Comparison of ENCODE assay signal across 10 cellular contexts in genomic region chr16:68087688-68088087, GRCh38. TPM values are rescaled to one million over a fixed set of nuclear protein-coding genes. Genes with fewer than 3 reads are reported as not detected.
DNase-seq lines count a peak whose midpoint lies in the region; ATAC-seq, FAIRE-seq and TF ChIP-seq lines count a peak whose summit lies in the region.
"Had no signal": no experiment of that assay in that cellular context is flagged by ENCODE, and none has a peak within 500 bp of the region (broad histone marks: within the 10 kb centered on the region; RNA-seq: fewer than 3 reads in every experiment).

No MANE protein-coding gene starts in this region.

- FAIRE-seq in K562 (lab: Jason Lieb, UNC) = no peak

- H3K36me3 ChIP-seq in CD8-positive, alpha-beta memory T cell (ENCODE audit: insufficient read depth, low read length) = no peaks in the 10 kb centered on the region
- H3K36me3 ChIP-seq in IMR-90 (ENCODE audit: control insufficient read depth, insufficient read depth, low read length) (no peaks in the 10 kb centered on the region), K562 (ENCODE audit: control insufficient read depth, insufficient read depth, low read length) (no peaks in the 10 kb centered on the region; the same call in 2 of the 3 replicates), esophagus squamous epithelium (no peaks in the 10 kb centered on the region)

- H3K56ac ChIP-seq in IMR-90 (ENCODE audit: extremely low read depth, insufficient read depth, low read length) = no peak overlapping the region

- dilution Hi-C loops in IMR-90 (cut with HindIII; ENCODE audit: low sequenced_read_pairs, unreplicated experiment) = no loop called here

- ATAC-seq in IMR-90 (ENCODE audit: low read depth) (no peak), K562 (no peak), HG02759 (IDR thresholded peaks at IDR 0.05; ENCODE audit: unreplicated experiment) (no peak)

- H4K5ac ChIP-seq in IMR-90 (ENCODE audit: low read depth, low read length) = no peak overlapping the region

- H2BK5ac ChIP-seq in IMR-90 (ENCODE audit: low read depth, low read length, poor library complexity, severe bottlenecking) = no peak overlapping the region

- H3K4ac ChIP-seq in IMR-90 (ENCODE audit: low read depth, low read length) = no peak overlapping the region

- H3K18ac ChIP-seq in IMR-90 (ENCODE audit: low read depth, low read length) = no peak overlapping the region

- H3K4me1 ChIP-seq in CD8-positive, alpha-beta memory T cell (ENCODE audit: insufficient read depth, low read length) = peaks cover 74% of the 10 kb centered on the region
- H3K4me1 ChIP-seq in IMR-90 (ENCODE audit: control insufficient read depth, insufficient read depth, low read length) (peaks cover 12% of the 10 kb centered on the region), K562 (replicated peaks in 1 of 2; ENCODE audit: control insufficient read depth in 2 of 2, insufficient read depth in 2 of 2, low read length in 2 of 2) (peaks cover 32 to 34% of the 10 kb centered on the region in 2 experiments), esophagus squamous epithelium (peaks cover 30 to 83% (median 30%) of the 10 kb centered on the region in 3 donors)

- no peak overlapping the region for H2AK5ac ChIP-seq in IMR-90 (ENCODE audit: low read depth, low read length)

- no peak overlapping the region for H2BK20ac ChIP-seq in IMR-90 (ENCODE audit: low read depth, low read length)

- intact Hi-C loops in IMR-90 (cut with micrococcal nuclease) (loop anchor here (2.0 to 10.0 kb wide), 2 partner anchors 29 to 237 kb away; no protein-coding TSS in a partner anchor), K562 (cut with micrococcal nuclease) (no loop called here), esophagus squamous epithelium (cut with DNase I) (loop anchor here (10.0 kb wide), 1 partner anchor 147 kb away; the partner anchor contains the start of gene ESRP2)

- no peak for TF ChIP-seq POLR2A in IMR-90 (IDR thresholded peaks at IDR 0.05; ENCODE audit: low read depth, low read length)
- TF ChIP-seq POLR2A in K562 (conservative IDR thresholded peaks at IDR 0.05) = no peak
- TF ChIP-seq POLR2A in esophagus squamous epithelium (IDR thresholded peaks at IDR 0.05) = no peak

- no peak overlapping the region for H2AK9ac ChIP-seq in IMR-90 (replicated peaks; ENCODE audit: low read depth, low read length, poor library complexity)

- H4K8ac ChIP-seq in IMR-90 (ENCODE audit: low read depth in 2 of 2, low read length in 2 of 2) = no peak overlapping the region

- peaks cover 0 to 12% (median 0%) of the 10 kb centered on the region in 3 donors for H3K36me3 Mint-ChIP-seq in CD8-positive, alpha-beta memory T cell
- H3K36me3 Mint-ChIP-seq in neural crest cell (ENCODE audit: low read depth) = no peaks in the 10 kb centered on the region

- H3K79me2 ChIP-seq in K562 (ENCODE audit: control insufficient read depth, insufficient read depth, low read length) = peaks cover 74% of the 10 kb centered on the region

- H3K9me3 ChIP-seq in CD8-positive, alpha-beta memory T cell (ENCODE audit: low read length) = no peaks in the 10 kb centered on the region
- no peaks in the 10 kb centered on the region for H3K9me3 ChIP-seq in IMR-90 (ENCODE audit: control insufficient read depth, insufficient read depth, low read length)
- H3K9me3 ChIP-seq in K562 (replicated peaks; ENCODE audit: control insufficient read depth, insufficient read depth, low read depth, low read length) = no peaks in the 10 kb centered on the region
- H3K9me3 ChIP-seq in esophagus squamous epithelium = no peaks in the 10 kb centered on the region

- no peaks in the 10 kb centered on the region for H3K27me3 ChIP-seq in CD8-positive, alpha-beta memory T cell (ENCODE audit: insufficient read depth, low read length, poor library complexity, severe bottlenecking)
- H3K27me3 ChIP-seq in IMR-90 (ENCODE audit: control insufficient read depth, insufficient read depth, low read length) = no peaks in the 10 kb centered on the region
- no peaks in the 10 kb centered on the region for H3K27me3 ChIP-seq in K562 (ENCODE audit: control insufficient read depth in 2 of 2, insufficient read depth in 2 of 2, low read length in 2 of 2)
- H3K27me3 ChIP-seq in esophagus squamous epithelium = no peaks in the 10 kb centered on the region

- in situ Hi-C loops in IMR-90 (cut with MboI; ENCODE audit: low sequenced_read_pairs) = no loop called here
- in situ Hi-C loops in K562 (cut with MboI) = no loop called here

- H4K20me1 ChIP-seq in IMR-90 (ENCODE audit: insufficient read depth, low read length) (peaks cover 8% of the 10 kb centered on the region; the same call in 1 of the 2 replicates), K562 (replicated peaks; ENCODE audit: control insufficient read depth, insufficient read depth, low read length) (no peaks in the 10 kb centered on the region)

- H2BK15ac ChIP-seq in IMR-90 (ENCODE audit: low read depth, low read length) = no peak overlapping the region

- no peak overlapping the region for H4K91ac ChIP-seq in IMR-90 (ENCODE audit: insufficient read depth, low read depth, low read length)

- H3K4me2 ChIP-seq in IMR-90 (ENCODE audit: low read depth, low read length) (no peak overlapping the region), K562 (ENCODE audit: insufficient read depth, low read length) (peak overlapping the region; percentile 83)

- TF ChIP-seq EP300 in K562 (IDR thresholded peaks at IDR 0.05; ENCODE audit: low read length) = no peak

- peaks cover 10 to 47% of the 10 kb centered on the region in 2 experiments; a peak in 3 of 4 replicates for H3K79me1 ChIP-seq in IMR-90 (ENCODE audit: low read depth in 1 of 2, low read length in 2 of 2)

- H3K9me1 ChIP-seq in IMR-90 (ENCODE audit: insufficient read depth, low read length) (peaks cover 15% of the 10 kb centered on the region; the same call in 1 of the 2 replicates), K562 (ENCODE audit: control insufficient read depth, insufficient read depth, low read length) (no peaks in the 10 kb centered on the region)

- H3K27ac ChIP-seq in CD8-positive, alpha-beta memory T cell (ENCODE audit: low read depth, low read length) = no peak overlapping the region
- H3K27ac ChIP-seq in IMR-90 (ENCODE audit: insufficient read depth, low read length) = no peak overlapping the region
- H3K27ac ChIP-seq in K562 (ENCODE audit: extremely low read depth, low read depth, low read length) = peak overlapping the region; percentile 85
- H3K27ac ChIP-seq in esophagus squamous epithelium = peak overlapping the region in 1 of 4 donors; percentile 98

- H2AFZ ChIP-seq in IMR-90 (replicated peaks; ENCODE audit: low read length, poor library complexity) (no peak overlapping the region), K562 (ENCODE audit: low read depth, low read length) (no peak overlapping the region)

- 0 out of 2 replicates have a peak overlapping the region, but pooled peaks have one; percentile 55 for H3K23ac ChIP-seq in IMR-90 (ENCODE audit: low read depth, low read length)

- WGBS in IMR-90 (ENCODE audit: extremely low coverage in 2 of 2, insufficient read length in 1 of 2), 2 experiments = no CpG with 5 or more reads among the region's 2 CpGs
- WGBS in K562 (ENCODE audit: insufficient coverage, low coverage, missing lambda C conversion rate) = 2% methylated on average over 2 of the region's 2 CpGs
- 54 to 61% methylated on average over 2 of the region's 2 CpGs for WGBS in esophagus squamous epithelium, 2 donors

- H3K9ac ChIP-seq in IMR-90 (ENCODE audit: low read depth, low read length) = no peak overlapping the region
- H3K9ac ChIP-seq in K562 (ENCODE audit: insufficient read depth in 1 of 2, low read depth in 2 of 2, low read length in 2 of 2) = peak overlapping the region in 1 of 2 experiments; percentile 84; a peak in 2 of 4 replicates

- no peaks in the 10 kb centered on the region for H3K9me3 Mint-ChIP-seq in CD8-positive, alpha-beta memory T cell
- no peaks in the 10 kb centered on the region for H3K9me3 Mint-ChIP-seq in neural crest cell

- H2BK120ac ChIP-seq in IMR-90 (ENCODE audit: low read depth, low read length) = no peak overlapping the region

- BruUV-seq in IMR-90 (replicated peaks; lab: Mats Ljungman, UMichigan) = no TSS peak
- BruUV-seq in K562 (replicated peaks; lab: Mats Ljungman, UMichigan) = no TSS peak

- CTCF ChIA-PET in CD8-positive, alpha-beta memory T cell (lab: Charles Lee) = interaction anchor here (6.2 to 6.3 kb wide), 2 partner anchors 16 to 24 kb away, joined by 66 to 111 read pairs; no protein-coding TSS in a partner anchor
- CTCF ChIA-PET in IMR-90 (lab: Yijun Ruan, JAX) (no interaction called here), K562 (lab: Yijun Ruan, JAX; ENCODE audit: low intra/inter-chr PET ratio) (no interaction called here)

- no peak for DNase-seq in CD8-positive, alpha-beta memory T cell
- DNase-seq in IMR-90 (no peak), K562 (ENCODE audit: extremely low read depth in 1 of 4, low spot score in 3 of 4) (peak in 1 of 4 experiments; percentile 8), neural crest cell (ENCODE audit: low read depth, low spot score) (no peak), NCI-H226 (no peak), esophagus squamous epithelium (lab: John Stamatoyannopoulos, UW) (no peak)
- no peak for DNase-seq in stimulated activated CD4-positive, alpha-beta T cell treated with anti-CD3 and anti-CD28 coated beads, Interleukin-2, amount 100 ng/mL, for 24 hours
- DNase-seq: NCI-H69; stimulated activated CD4-positive, alpha-beta T cell treated with anti-CD3 and anti-CD28 coated beads, Interleukin-4, amount 100 ng/mL, for 4 hours had no signal

- TF ChIP-seq RAD21 in IMR-90 (IDR thresholded peaks at IDR 0.05; ENCODE audit: low read length) (no peak), K562 (CRISPR knock-in tag; conservative IDR thresholded peaks at IDR 0.05 in 1 of 2, IDR thresholded peaks at IDR 0.05 in 1 of 2) (no peak)

- POLR2A ChIA-PET in CD8-positive, alpha-beta memory T cell (lab: Charles Lee) = no interaction called here
- POLR2A ChIA-PET in IMR-90 (lab: Charles Lee; ENCODE audit: unreplicated experiment) = interaction anchor here (0.7 kb wide), 1 partner anchor 547 kb away, joined by 3 read pairs; no protein-coding TSS in a partner anchor
- POLR2A ChIA-PET in K562 (lab: Yijun Ruan, JAX) = interaction anchor here (0.6 to 4.0 kb wide), 4 partner anchors 8 to 473 kb away, joined by 3 to 33 read pairs (median 4); no protein-coding TSS in a partner anchor

- TF ChIP-seq CTCF in IMR-90 (conservative IDR thresholded peaks at IDR 0.05; ENCODE audit: low read depth, low read length) (no peak), K562 (IDR thresholded peaks at IDR 0.05 in 2 of 3, conservative IDR thresholded peaks at IDR 0.05 in 1 of 3; ENCODE audit: insufficient read depth in 2 of 3, low read depth in 1 of 3, low read length in 3 of 3) (no peak), neural crest cell (conservative IDR thresholded peaks at IDR 0.05) (no peak), esophagus squamous epithelium (IDR thresholded peaks at IDR 0.05) (no peak)

- peak overlapping the region; percentile 59 to 88 (median 74) for H3K27ac Mint-ChIP-seq in CD8-positive, alpha-beta memory T cell
- no peak overlapping the region for H3K27ac Mint-ChIP-seq in neural crest cell (ENCODE audit: unreplicated experiment)

- H3K4me3 ChIP-seq in CD8-positive, alpha-beta memory T cell (ENCODE audit: low read length) = peak overlapping the region; percentile 33
- no peak overlapping the region for H3K4me3 ChIP-seq in IMR-90 (ENCODE audit: insufficient read depth, low read depth, low read length)
- H3K4me3 ChIP-seq in K562 = peak overlapping the region; percentile 72
- H3K4me3 ChIP-seq in esophagus squamous epithelium = no peak overlapping the region

- peak overlapping the region; percentile 85 to 93 (median 88) for H3K4me3 Mint-ChIP-seq in CD8-positive, alpha-beta memory T cell
- H3K4me3 Mint-ChIP-seq in neural crest cell = peak overlapping the region; percentile 75

- no peaks in the 10 kb centered on the region for H3K27me3 Mint-ChIP-seq in CD8-positive, alpha-beta memory T cell
- H3K27me3 Mint-ChIP-seq in neural crest cell (ENCODE audit: low read depth) = no peaks in the 10 kb centered on the region

- H3K14ac ChIP-seq in IMR-90 (replicated peaks; ENCODE audit: low read depth, low read length) = no peak overlapping the region

- H3K4me1 Mint-ChIP-seq in CD8-positive, alpha-beta memory T cell = peaks cover 67 to 77% (median 72%) of the 10 kb centered on the region in 3 donors
- peaks cover 42% of the 10 kb centered on the region for H3K4me1 Mint-ChIP-seq in neural crest cell

RNA-seq across cellular contexts. Expression of gene NFATC3, which starts 2.5 kb away (rescaled TPM):
- 10 to 100 TPM; 91.1 to 95.9 TPM for total RNA-seq in CD8-positive, alpha-beta memory T cell
- polyA plus RNA-seq in CD8-positive, alpha-beta memory T cell = 120 TPM
- total RNA-seq in IMR-90 (2012; rRNA removed) (14.7 and 21.5 TPM in 2 replicates), K562 (2014; rRNA removed) (58.1 and 61.4 TPM in 2 replicates), K562 (2014; rRNA removed; fragmentation: Illumina TruSeq; extraction: Trizol) (56.9 and 65.9 TPM in 2 replicates), K562 (2015; rRNA removed; fragmentation: Illumina TruSeq; extraction: Trizol) (56.8 and 59.4 TPM in 2 replicates), K562 (2021) (86.7 and 98.4 TPM in 2 replicates), neural crest cell (64.9 and 71.7 TPM in 2 replicates), esophagus squamous epithelium (10 to 100 TPM; 18.6 to 30.9 (median 20.5) TPM)
- polyA plus RNA-seq in IMR-90 (2012; rRNA removed) (6.3 TPM in 2 replicates), K562 (2011; rRNA removed) (70.7 and 96.9 TPM in 2 replicates), K562 (2014; fragmentation: Illumina TruSeq; extraction: Trizol) (55.3 and 63.6 TPM in 2 replicates), K562 (2014; fragmentation: Nextera tagmentation; extraction: Ambion mirVana) (10 to 100 TPM; 15.7 to 19.1 TPM), K562 (2014; rRNA removed) (47.3 and 54.8 TPM in 2 replicates)
- 3.6 and 3.7 TPM in 2 replicates for polyA plus RNA-seq in IMR-90 (2012; cell fraction: cytosol; rRNA removed)
- 2.5 and 8.2 TPM in 2 replicates for polyA plus RNA-seq in IMR-90 (2012; cell fraction: nucleus; rRNA removed; ENCODE audit: low replicate concordance)
- total RNA-seq in K562 (2011; cell fraction: chromatin; rRNA removed; ENCODE audit: low replicate concordance) = 152 and 242 TPM in 2 replicates
- 77.9 and 81.3 TPM in 2 replicates for total RNA-seq in K562 (2011; cell fraction: nucleolus; rRNA removed)
- 116 and 142 TPM in 2 replicates for total RNA-seq in K562 (2011; cell fraction: nucleoplasm; rRNA removed)
- polyA plus RNA-seq in K562 (2011; cell fraction: cytosol; rRNA removed) = 71.3 and 73.3 TPM in 2 replicates
- 58.7 and 63.9 TPM in 2 replicates for polyA plus RNA-seq in K562 (2011; cell fraction: nucleus; rRNA removed)
- 31.9 and 42.7 TPM in 2 replicates for polyA plus RNA-seq in K562 (2012)
- 214 and 224 TPM in 2 replicates for polyA minus RNA-seq in K562 (2011; rRNA and poly(A)+ RNA removed)
- 65.3 and 93.0 TPM in 2 replicates for polyA minus RNA-seq in K562 (2011; cell fraction: cytosol; rRNA and poly(A)+ RNA removed)
- polyA minus RNA-seq in K562 (2011; cell fraction: nucleus; rRNA and poly(A)+ RNA removed) = 63.7 and 91.3 TPM in 2 replicates

Comparison
In these comparisons a context has a peak if more than half of its experiments do, and no peak if none do; other contexts are left out.
1. H3K4me3 ChIP-seq: peak in CD8-positive, alpha-beta memory T cell (single experiment) and K562 (single experiment); none in IMR-90 (single experiment) and esophagus squamous epithelium (0 of 4).